ENCODE assay signal across 11 cellular contexts in genomic region chr5:142782976-142783539, GRCh38. TPM values are rescaled to one million over a fixed set of nuclear protein-coding genes. Genes with fewer than 3 reads are reported as not detected.
DNase-seq lines count a peak whose midpoint lies in the region; ATAC-seq lines count a peak whose summit lies in the region.
"Had no signal": no experiment of that assay in that cellular context is flagged by ENCODE, and none has a peak within 500 bp of the region (broad histone marks: within the 10 kb centered on the region; RNA-seq: fewer than 3 reads in every experiment).

No MANE protein-coding gene starts in this region.

- peak overlapping the region; percentile 36 for H2BK5ac ChIP-seq in mesenchymal stem cell (ENCODE audit: low read depth, low read length, poor library complexity, severe bottlenecking)

- DNase-seq in activated T-cell treated with anti-CD3 and anti-CD28 coated beads, Interleukin-2, amount 50 U/mL, for 4 hours, result no peak
- no peak for DNase-seq in activated T-cell treated with anti-CD3 and anti-CD28 coated beads, Interleukin-2, amount 50 U/mL, for 48 hours
- DNase-seq in activated naive CD8-positive, alpha-beta T cell treated with anti-CD3 and anti-CD28 coated beads, Interleukin-2, amount 50 U/mL, for 24 hours, result no peak
- no peak for DNase-seq in mesenchymal stem cell
- no peak for DNase-seq in SKM-1 (lab: John Stamatoyannopoulos, UW; ENCODE audit: unreplicated experiment)
- DNase-seq in effector CD4-positive, alpha-beta T cell, result no peak
- DNase-seq: ACHN, NCI-H510A had no signal

- no peaks in the 10 kb centered on the region for H3K9me3 Mint-ChIP-seq in activated T-cell treated with anti-CD3 and anti-CD28 coated beads, Interleukin-2, amount 50 U/mL, for 4 hours
- H3K9me3 Mint-ChIP-seq in activated naive CD8-positive, alpha-beta T cell treated with anti-CD3 and anti-CD28 coated beads, Interleukin-2, amount 50 U/mL, for 24 hours, result no peaks in the 10 kb centered on the region

- H2AFZ ChIP-seq in mesenchymal stem cell (ENCODE audit: low read depth, low read length), result no peak overlapping the region

- H3K23ac ChIP-seq in mesenchymal stem cell (ENCODE audit: low read length in 2 of 2), result no peak overlapping the region

- ATAC-seq in activated T-cell treated with anti-CD3 and anti-CD28 coated beads, Interleukin-2, amount 50 U/mL, for 4 hours, result no peak
- ATAC-seq in activated naive CD8-positive, alpha-beta T cell treated with anti-CD3 and anti-CD28 coated beads, Interleukin-2, amount 50 U/mL, for 24 hours, result no peak
- ATAC-seq in GM18519 (IDR thresholded peaks at IDR 0.05; ENCODE audit: low FRiP score, unreplicated experiment), result no peak

- peak overlapping the region; percentile 63 for H3K4me3 Mint-ChIP-seq in activated T-cell treated with anti-CD3 and anti-CD28 coated beads, Interleukin-2, amount 50 U/mL, for 4 hours
- peak overlapping the region; percentile 19 for H3K4me3 Mint-ChIP-seq in activated naive CD8-positive, alpha-beta T cell treated with anti-CD3 and anti-CD28 coated beads, Interleukin-2, amount 50 U/mL, for 24 hours

- H3K4me2 ChIP-seq in mesenchymal stem cell (ENCODE audit: low read length, poor library complexity, severe bottlenecking), result no peak overlapping the region

- H3K27ac Mint-ChIP-seq in activated naive CD8-positive, alpha-beta T cell treated with anti-CD3 and anti-CD28 coated beads, Interleukin-2, amount 50 U/mL, for 24 hours, result peak overlapping the region; percentile 61

- H3K79me1 ChIP-seq in mesenchymal stem cell (replicated peaks; ENCODE audit: low read length, poor library complexity, severe bottlenecking), result peaks cover 27% of the 10 kb centered on the region

- H3K9me3 ChIP-seq in mesenchymal stem cell (ENCODE audit: control insufficient read depth, low read length) (no peaks in the 10 kb centered on the region), thymus (ENCODE audit: control insufficient read depth) (no peaks in the 10 kb centered on the region)
- H3K9me3 ChIP-seq: SJSA1 had no signal

- H2BK15ac ChIP-seq in mesenchymal stem cell (ENCODE audit: low read depth, poor library complexity, severe bottlenecking), result no peak overlapping the region

- H3K4me1 Mint-ChIP-seq in activated T-cell treated with anti-CD3 and anti-CD28 coated beads, Interleukin-2, amount 50 U/mL, for 4 hours (ENCODE audit: low read depth), result peaks cover 68% of the 10 kb centered on the region
- H3K4me1 Mint-ChIP-seq in activated naive CD8-positive, alpha-beta T cell treated with anti-CD3 and anti-CD28 coated beads, Interleukin-2, amount 50 U/mL, for 24 hours, result peaks cover 79% of the 10 kb centered on the region

- no peak overlapping the region for H2BK120ac ChIP-seq in mesenchymal stem cell (ENCODE audit: low read depth, low read length)

- no peaks in the 10 kb centered on the region for H3K36me3 ChIP-seq in mesenchymal stem cell (ENCODE audit: control insufficient read depth in 1 of 2, insufficient read depth in 2 of 2, low read depth in 1 of 2, low read length in 2 of 2)
- H3K36me3 ChIP-seq in thymus (ENCODE audit: control insufficient read depth, insufficient read depth), result no peaks in the 10 kb centered on the region
- H3K36me3 ChIP-seq: SJSA1 had no signal

- H3K9ac ChIP-seq in mesenchymal stem cell (ENCODE audit: low read length), result peak overlapping the region; percentile 48

- peak overlapping the region; percentile 86 for H2AK5ac ChIP-seq in mesenchymal stem cell (ENCODE audit: low read length, severe bottlenecking)

- H3K4ac ChIP-seq in mesenchymal stem cell (ENCODE audit: low read depth in 1 of 2, low read length in 2 of 2), result no peak overlapping the region

- H3K27me3 ChIP-seq in mesenchymal stem cell (ENCODE audit: control insufficient read depth in 1 of 2, insufficient read depth in 1 of 2, low read length in 2 of 2), result no peaks in the 10 kb centered on the region
- no peaks in the 10 kb centered on the region for H3K27me3 ChIP-seq in thymus (ENCODE audit: control insufficient read depth, insufficient read depth)
- H3K27me3 ChIP-seq: SJSA1 had no signal

- no peak overlapping the region for H3K18ac ChIP-seq in mesenchymal stem cell (ENCODE audit: low read depth in 1 of 2, low read length in 2 of 2)

- peaks cover 6% of the 10 kb centered on the region for H3K36me3 Mint-ChIP-seq in activated T-cell treated with anti-CD3 and anti-CD28 coated beads, Interleukin-2, amount 50 U/mL, for 4 hours (ENCODE audit: insufficient read depth)
- H3K36me3 Mint-ChIP-seq in activated naive CD8-positive, alpha-beta T cell treated with anti-CD3 and anti-CD28 coated beads, Interleukin-2, amount 50 U/mL, for 24 hours (ENCODE audit: low read depth), result no peaks in the 10 kb centered on the region

- H2BK12ac ChIP-seq in mesenchymal stem cell (ENCODE audit: low read length in 2 of 2), result no peak overlapping the region

- no peak overlapping the region for H4K8ac ChIP-seq in mesenchymal stem cell (ENCODE audit: low read length)

- no peaks in the 10 kb centered on the region for H3K27me3 Mint-ChIP-seq in activated T-cell treated with anti-CD3 and anti-CD28 coated beads, Interleukin-2, amount 50 U/mL, for 4 hours (ENCODE audit: low read depth)
- no peaks in the 10 kb centered on the region for H3K27me3 Mint-ChIP-seq in activated naive CD8-positive, alpha-beta T cell treated with anti-CD3 and anti-CD28 coated beads, Interleukin-2, amount 50 U/mL, for 24 hours

- H3K27ac ChIP-seq in mesenchymal stem cell (ENCODE audit: low read length, poor library complexity, severe bottlenecking), result no peak overlapping the region
- H3K27ac ChIP-seq in thymus (ENCODE audit: low read depth), result peak overlapping the region; percentile 77
- H3K27ac ChIP-seq: SJSA1 had no signal

- H3K4me3 ChIP-seq in mesenchymal stem cell (ENCODE audit: insufficient read depth in 1 of 2, low read depth in 1 of 2, low read length in 2 of 2) (no peak overlapping the region), thymus (ENCODE audit: low read length) (no peak overlapping the region)
- H3K4me3 ChIP-seq: SJSA1 had no signal

- no peak overlapping the region for H4K91ac ChIP-seq in mesenchymal stem cell (ENCODE audit: low read length)

- H3K14ac ChIP-seq in mesenchymal stem cell (ENCODE audit: low read length in 2 of 2), result no peak overlapping the region

- WGBS in mesenchymal stem cell, result 87% methylated on average over 8 of the region's 8 CpGs
- WGBS in thymus, result 93% methylated on average over 8 of the region's 8 CpGs

- H3K4me1 ChIP-seq in mesenchymal stem cell (ENCODE audit: control insufficient read depth, insufficient read depth, low read depth, low read length), result peaks cover 20% of the 10 kb centered on the region
- peaks cover 13% of the 10 kb centered on the region for H3K4me1 ChIP-seq in thymus (ENCODE audit: control insufficient read depth, insufficient read depth, low read length)

RNA-seq across cellular contexts. Expression of gene ARHGAP26, which starts 12.9 kb away (rescaled TPM):
- total RNA-seq in activated T-cell treated with anti-CD3 and anti-CD28 coated beads, Interleukin-2, amount 50 U/mL, for 4 hours, result 10 to 100 TPM in 1 of 3 donors, 1 to 10 TPM in 2; 9.1 to 11.7 (median 9.7) TPM
- 0.86 TPM for polyA plus RNA-seq in mesenchymal stem cell (2013, experiment 1 of 2)
- polyA plus RNA-seq in mesenchymal stem cell (2013, experiment 2 of 2), result 1.0 TPM
- 15.1 TPM for polyA plus RNA-seq in thymus
